12 cellular contexts compared by ENCODE assay signal in the genomic region with DNA sequence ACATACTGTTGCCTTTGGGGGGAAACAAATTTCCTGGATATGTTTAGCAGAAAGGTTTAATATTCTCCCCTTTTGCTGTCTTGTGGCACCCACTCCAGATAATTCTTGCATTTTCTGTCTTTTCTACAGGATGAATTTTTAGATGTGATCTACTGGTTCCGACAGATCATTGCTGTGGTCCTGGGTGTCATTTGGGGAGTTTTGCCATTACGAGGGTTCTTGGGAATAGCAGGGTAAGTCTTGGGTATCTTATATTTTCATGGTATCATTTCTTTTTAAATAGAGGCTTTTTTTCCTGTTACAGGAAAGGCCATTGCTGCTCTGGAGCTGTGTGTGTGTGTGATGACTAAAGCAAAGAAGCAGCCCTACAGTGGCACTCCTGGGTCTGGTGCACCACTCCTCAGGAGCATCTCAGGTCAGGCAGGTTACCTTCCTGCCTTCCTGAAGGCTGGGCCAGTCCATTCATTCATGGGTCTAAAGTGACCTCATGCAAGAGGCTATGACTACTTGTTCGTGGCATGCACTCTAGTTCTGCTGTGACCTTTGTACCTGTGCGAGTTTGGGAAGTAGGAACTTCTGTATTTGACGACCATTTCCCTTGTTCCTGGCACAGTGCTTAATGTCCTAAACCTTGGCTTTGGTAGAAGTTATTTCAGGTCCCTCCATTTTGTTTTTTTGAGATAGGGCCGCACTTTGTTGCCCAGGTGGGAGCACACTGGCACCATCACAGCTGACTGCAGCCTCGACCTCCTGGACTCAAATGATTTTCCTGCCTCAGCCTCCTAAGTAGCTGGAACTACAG. TPM values are rescaled to one million over a fixed set of nuclear protein-coding genes. Genes with fewer than 3 reads are reported as not detected.
DNase-seq lines count a peak whose midpoint lies in the region; ATAC-seq and TF ChIP-seq lines count a peak whose summit lies in the region.
"Had no signal": no experiment of that assay in that cellular context is flagged by ENCODE, and none has a peak within 500 bp of the region (broad histone marks: within the 10 kb centered on the region; RNA-seq: fewer than 3 reads in every experiment).

No MANE protein-coding gene starts in this region.

- H3K4me1 Mint-ChIP-seq in HFFc6 (ENCODE audit: low read depth), result peaks cover 20% of the 10 kb centered on the region
- peaks cover 34% of the 10 kb centered on the region for H3K4me1 Mint-ChIP-seq in activated CD8-positive, alpha-beta T cell treated with anti-CD3 and anti-CD28 coated beads, Interleukin-2, amount 10 ng/mL, durations not matched to agents 7 days and 5 days (ENCODE audit: low read depth)

- H3K27ac Mint-ChIP-seq in HFFc6, result peak overlapping the region; percentile 73
- H3K27ac Mint-ChIP-seq in activated CD8-positive, alpha-beta T cell treated with anti-CD3 and anti-CD28 coated beads, Interleukin-2, amount 10 ng/mL, durations not matched to agents 7 days and 5 days, result peak overlapping the region; percentile 98

- H3K9me3 Mint-ChIP-seq in HFFc6, result no peaks in the 10 kb centered on the region
- H3K9me3 Mint-ChIP-seq in activated CD8-positive, alpha-beta T cell treated with anti-CD3 and anti-CD28 coated beads, Interleukin-2, amount 10 ng/mL, durations not matched to agents 7 days and 5 days (ENCODE audit: insufficient read depth), result no peaks in the 10 kb centered on the region

- no peaks in the 10 kb centered on the region for H3K9me3 ChIP-seq in lower lobe of right lung
- H3K9me3 ChIP-seq: HAP-1 had no signal

- H3K36me3 Mint-ChIP-seq in HFFc6 (ENCODE audit: low read depth), result no peaks in the 10 kb centered on the region; the same call in 1 of the 2 replicates
- H3K36me3 Mint-ChIP-seq in activated CD8-positive, alpha-beta T cell treated with anti-CD3 and anti-CD28 coated beads, Interleukin-2, amount 10 ng/mL, durations not matched to agents 7 days and 5 days (ENCODE audit: low read depth), result peaks cover 64% of the 10 kb centered on the region

- H3K27ac ChIP-seq in ACC112 (ENCODE audit: low read depth, low read length), result peak overlapping the region; percentile 68
- H3K27ac ChIP-seq in lower lobe of right lung, result peak overlapping the region; percentile 25

- H3K4me1 ChIP-seq in ACC112 (ENCODE audit: control insufficient read depth, insufficient read depth, low read length, unreplicated experiment) (peaks cover 15% of the 10 kb centered on the region), lower lobe of right lung (peaks cover 24% of the 10 kb centered on the region)

- H3K4me3 Mint-ChIP-seq in HFFc6, result peak overlapping the region; percentile 99
- H3K4me3 Mint-ChIP-seq in activated CD8-positive, alpha-beta T cell treated with anti-CD3 and anti-CD28 coated beads, Interleukin-2, amount 10 ng/mL, durations not matched to agents 7 days and 5 days, result peak overlapping the region; percentile 98

- H3K79me2 ChIP-seq in ACC112 (ENCODE audit: control insufficient read depth, insufficient read depth, low read length, unreplicated experiment), result peaks cover 33% of the 10 kb centered on the region

- peaks cover 4% of the 10 kb centered on the region for H3K27me3 Mint-ChIP-seq in HFFc6 (ENCODE audit: insufficient read depth)
- H3K27me3 Mint-ChIP-seq in activated CD8-positive, alpha-beta T cell treated with anti-CD3 and anti-CD28 coated beads, Interleukin-2, amount 10 ng/mL, durations not matched to agents 7 days and 5 days (ENCODE audit: low read depth), result no peaks in the 10 kb centered on the region

- POLR2A ChIA-PET in activated CD8-positive, alpha-beta T cell treated with anti-CD3 and anti-CD28 coated beads, Interleukin-2, amount 10 ng/mL, durations not matched to agents 7 days and 5 days (lab: Charles Lee), result no interaction called here

- no peaks in the 10 kb centered on the region for H3K27me3 ChIP-seq in ACC112 (ENCODE audit: insufficient read depth, low read length)
- H3K27me3 ChIP-seq in lower lobe of right lung (ENCODE audit: low read depth), result no peaks in the 10 kb centered on the region

- H3K36me3 ChIP-seq in ACC112 (ENCODE audit: insufficient read depth, low read length) (peaks cover 31% of the 10 kb centered on the region), lower lobe of right lung (peaks cover 52% of the 10 kb centered on the region)

- no peak for TF ChIP-seq CTCF in HFFc6 (IDR thresholded peaks at IDR 0.05)
- TF ChIP-seq CTCF in lower lobe of right lung (IDR thresholded peaks at IDR 0.05), result no peak

- intact Hi-C loops in lower lobe of right lung (cut with DNase I), result no loop called here

- H3K4me3 ChIP-seq in ACC112 (ENCODE audit: low read depth, low read length) (peak overlapping the region; percentile 98), lower lobe of right lung (peak overlapping the region; percentile 82)

- CTCF ChIA-PET in activated CD8-positive, alpha-beta T cell treated with anti-CD3 and anti-CD28 coated beads, Interleukin-2, amount 10 ng/mL, durations not matched to agents 7 days and 5 days (lab: Charles Lee), result interaction anchor here (2.0 kb wide), 2 partner anchors 102 to 121 kb away, joined by 6 to 7 read pairs; no protein-coding TSS in a partner anchor

- no peak for DNase-seq in HFFc6
- no peak for DNase-seq in activated CD8-positive, alpha-beta T cell treated with anti-CD3 and anti-CD28 coated beads, Interleukin-2, amount 10 ng/mL, durations not matched to agents 7 days and 5 days
- no peak for DNase-seq in lower lobe of right lung
- no peak for DNase-seq in GM19238 (ENCODE audit: insufficient read length, low spot score)
- no peak for DNase-seq in dedifferentiated amniotic fluid mesenchymal stem cell (ENCODE audit: extremely low spot score)
- DNase-seq in NCI-H524 treated with DMSO at 0.1 percent for 48 hours (lab: John Stamatoyannopoulos, UW), result no peak
- DNase-seq in DMS79 treated with DMSO at 0.1 percent for 48 hours (lab: John Stamatoyannopoulos, UW), result no peak
- DNase-seq: activated CD4-positive, alpha-beta T cell treated with anti-CD3 and anti-CD28 coated beads for 1 hour; NCI-H1694; nucleus accumbens had no signal

- H2AFZ ChIP-seq in ACC112 (ENCODE audit: low read length, unreplicated experiment), result no peak overlapping the region

- no peak for ATAC-seq in activated CD8-positive, alpha-beta T cell treated with anti-CD3 and anti-CD28 coated beads, Interleukin-2, amount 10 ng/mL, durations not matched to agents 7 days and 5 days
- no peak for ATAC-seq in lower lobe of right lung

RNA-seq across cellular contexts. Expression of a gene that starts 2.2 kb away (rescaled TPM):
- 100 to 1,000 TPM in 3 of 6 experiments, 10 to 100 TPM in 3; 94.5 to 105 (median 100) TPM for total RNA-seq in HFFc6 (2021; fragmentation: NEBNext Ultra II Directional; extraction: Animal tissue kit (Norgen Biotek cat#: 25700))
- 100 to 1,000 TPM; 108 to 109 TPM for total RNA-seq in activated CD8-positive, alpha-beta T cell treated with anti-CD3 and anti-CD28 coated beads, Interleukin-2, amount 10 ng/mL, durations not matched to agents 7 days and 5 days
- total RNA-seq in lower lobe of right lung, result 100.0 TPM

RNA-seq across cellular contexts. Expression of a gene that starts 34.4 kb away (rescaled TPM):
- total RNA-seq in HFFc6 (2021; fragmentation: NEBNext Ultra II Directional; extraction: Animal tissue kit (Norgen Biotek cat#: 25700)), result 10 to 100 TPM in 1 of 6 experiments, 1 to 10 TPM in 5; 5.5 to 12.0 (median 7.7) TPM
- total RNA-seq in activated CD8-positive, alpha-beta T cell treated with anti-CD3 and anti-CD28 coated beads, Interleukin-2, amount 10 ng/mL, durations not matched to agents 7 days and 5 days, result 10 to 100 TPM; 29.2 to 32.9 TPM
- 12.4 TPM for total RNA-seq in lower lobe of right lung

RNA-seq across cellular contexts. Expression of a gene that starts 38.2 kb away (rescaled TPM):
- not detected for total RNA-seq in HFFc6 (2021; fragmentation: NEBNext Ultra II Directional; extraction: Animal tissue kit (Norgen Biotek cat#: 25700))
- 100 to 1,000 TPM; 131 to 137 TPM for total RNA-seq in activated CD8-positive, alpha-beta T cell treated with anti-CD3 and anti-CD28 coated beads, Interleukin-2, amount 10 ng/mL, durations not matched to agents 7 days and 5 days
- 1.4 TPM for total RNA-seq in lower lobe of right lung

Comparison
In these comparisons a context has a peak if more than half of its experiments do, and no peak if none do; other contexts are left out.
1. RNA of a gene that starts 38.2 kb away (total RNA-seq): 131 to 137 TPM in activated CD8-positive, alpha-beta T cell treated with anti-CD3 and anti-CD28 coated beads, Interleukin-2, amount 10 ng/mL, durations not matched to agents 7 days and 5 days; 1.4 TPM in lower lobe of right lung (single experiment) and not detected in HFFc6; every median in the first group is over 10 times any median in the second.